Comparison of ENCODE assay signal across 21 cellular contexts in the genomic region with DNA sequence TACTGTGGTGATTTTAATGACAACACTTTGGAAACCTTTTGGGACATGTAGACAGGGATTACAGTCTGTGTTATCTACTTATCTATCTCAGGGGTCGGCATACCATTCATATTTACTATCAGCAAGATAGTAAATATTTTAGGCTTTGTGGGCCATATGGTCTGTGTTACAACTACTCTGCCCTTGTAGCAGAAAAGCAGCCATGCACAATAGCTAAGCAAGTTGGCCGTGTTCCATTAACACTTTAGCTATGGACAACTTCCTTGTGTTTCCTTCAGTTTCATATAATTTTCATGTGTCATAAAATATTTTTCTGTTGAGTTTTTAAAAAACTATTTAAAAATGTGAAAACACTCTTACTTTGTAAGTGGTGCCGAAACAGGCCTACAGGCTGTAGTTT.
DNase-seq lines count a peak whose midpoint lies in the region; ATAC-seq, FAIRE-seq and TF ChIP-seq lines count a peak whose summit lies in the region.
"Had no signal": no experiment of that assay in that cellular context is flagged by ENCODE, and none has a peak within 500 bp of the region (broad histone marks: within the 10 kb centered on the region; RNA-seq: fewer than 3 reads in every experiment).

No MANE protein-coding gene starts in this region.

- no peak overlapping the region for H3K4me3 ChIP-seq in GM23248
- no peak overlapping the region for H3K4me3 ChIP-seq in choroid plexus epithelial cell (ENCODE audit: low read depth, low read length)
- no peak overlapping the region for H3K4me3 ChIP-seq in gastroesophageal sphincter
- no peak overlapping the region for H3K4me3 ChIP-seq in H7 (ENCODE audit: insufficient read depth, low read depth, low read length)

- FAIRE-seq in islet of Langerhans (lab: Jason Lieb, UNC), result peak; percentile 36
- FAIRE-seq: HepG2 had no signal

- H3K4me1 ChIP-seq in GM23248 (ENCODE audit: insufficient read depth) (no peaks in the 10 kb centered on the region), gastroesophageal sphincter (peaks cover 0 to 48% (median 14%) of the 10 kb centered on the region in 3 donors)

- DNase-seq in DMS153 (lab: John Stamatoyannopoulos, UW) (peak; percentile 25), GM23248 (peak; percentile 38), choroid plexus epithelial cell (ENCODE audit: low read depth) (peak; percentile 15), NOMO-1 (lab: John Stamatoyannopoulos, UW; ENCODE audit: unreplicated experiment in 2 of 2) (no peak), T-helper 1 cell (no peak), H7 (no peak)
- DNase-seq: activated CD8-positive, alpha-beta T cell treated with anti-CD3 and anti-CD28 coated beads, Interleukin-2, amount 10 ng/mL, durations not matched to agents 7 days and 5 days; activated naive CD4-positive, alpha-beta T cell; activated T-cell treated with anti-CD3 and anti-CD28 coated beads, Interleukin-2, amount 50 U/mL, for 24 hours; amniotic stem cell; CD4-positive, alpha-beta T cell; DMS53; kidney glomerular epithelial cell; NCI-H526 treated with DMSO at 0.1 percent for 48 hours; nucleus accumbens; Right ventricle myocardium superior; stimulated activated CD4-positive, alpha-beta T cell treated with anti-CD3 and anti-CD28 coated beads, Interleukin-4, amount 100 ng/mL, for 24 hours; stimulated activated naive CD8-positive, alpha-beta T cell treated with anti-CD3 and anti-CD28 coated beads, Interleukin-15, Interleukin-2, amounts not matched to agents 100 U/mL and 50 U/mL, for 24 hours had no signal

- WGBS in GM23248 (ENCODE audit: low coverage in 1 of 2, low lambda C conversion rate in 2 of 2, missing lambda C conversion rate in 2 of 2), 2 experiments, result 36 to 38% methylated on average over 3 of the region's 3 CpGs
- 42 to 50% methylated on average over 3 of the region's 3 CpGs for WGBS in gastroesophageal sphincter (ENCODE audit: low coverage in 1 of 2), 2 donors

- no peak overlapping the region for H3K4me2 ChIP-seq in GM23248 (ENCODE audit: unreplicated experiment)

- H3K79me2 ChIP-seq in GM23248 (ENCODE audit: insufficient read depth), result no peaks in the 10 kb centered on the region

- H3K27ac ChIP-seq in GM23248, result no peak overlapping the region
- no peak overlapping the region for H3K27ac ChIP-seq in gastroesophageal sphincter

- no peaks in the 10 kb centered on the region for H3F3A ChIP-seq in GM23248 (ENCODE audit: insufficient read depth)

- no peak for TF ChIP-seq POLR2A in gastroesophageal sphincter (IDR thresholded peaks at IDR 0.05)

- H3K36me3 ChIP-seq in GM23248 (ENCODE audit: low read depth), result no peaks in the 10 kb centered on the region
- no peaks in the 10 kb centered on the region for H3K36me3 ChIP-seq in gastroesophageal sphincter
- no peaks in the 10 kb centered on the region for H3K36me3 ChIP-seq in H7 (replicated peaks; ENCODE audit: control insufficient read depth, insufficient read depth, low read length)

- no peaks in the 10 kb centered on the region for H3K27me3 ChIP-seq in GM23248 (replicated peaks; ENCODE audit: insufficient read depth)
- no peaks in the 10 kb centered on the region for H3K27me3 ChIP-seq in gastroesophageal sphincter
- H3K27me3 ChIP-seq in H7 (ENCODE audit: control insufficient read depth, insufficient read depth, low read length), result no peaks in the 10 kb centered on the region

- no peak overlapping the region for H3K9ac ChIP-seq in GM23248

- H2AFZ ChIP-seq in GM23248, result no peak overlapping the region

- TF ChIP-seq EP300 in gastroesophageal sphincter (IDR thresholded peaks at IDR 0.05), result no peak

- in situ Hi-C loops in GM23248 (cut with MboI), result no loop called here

- no peaks in the 10 kb centered on the region for H4K20me1 ChIP-seq in GM23248 (ENCODE audit: insufficient read depth)

- TF ChIP-seq CTCF in choroid plexus epithelial cell (conservative IDR thresholded peaks at IDR 0.05; ENCODE audit: low read depth, low read length) (no peak), gastroesophageal sphincter (IDR thresholded peaks at IDR 0.05) (no peak)

- H3K9me2 ChIP-seq in GM23248 (ENCODE audit: insufficient read depth), result no peaks in the 10 kb centered on the region

- no peaks in the 10 kb centered on the region for H3K9me3 ChIP-seq in GM23248 (ENCODE audit: low read depth)
- H3K9me3 ChIP-seq in gastroesophageal sphincter, result no peaks in the 10 kb centered on the region

- ATAC-seq in gastroesophageal sphincter, result no peak
- ATAC-seq: activated CD8-positive, alpha-beta T cell treated with anti-CD3 and anti-CD28 coated beads, Interleukin-2, amount 10 ng/mL, durations not matched to agents 7 days and 5 days; HepG2; stimulated activated naive CD8-positive, alpha-beta T cell treated with anti-CD3 and anti-CD28 coated beads, Interleukin-15, Interleukin-2, amounts not matched to agents 100 U/mL and 50 U/mL, for 24 hours had no signal

Comparison
In these comparisons a context has a peak if more than half of its experiments do, and no peak if none do; other contexts are left out.
1. DNase-seq: peak in DMS153 (single experiment), GM23248 (single experiment) and choroid plexus epithelial cell (single experiment); none in NOMO-1 (0 of 2), T-helper 1 cell (0 of 5) and H7 (single experiment).